19 cellular contexts compared by ENCODE assay signal in the genomic region with DNA sequence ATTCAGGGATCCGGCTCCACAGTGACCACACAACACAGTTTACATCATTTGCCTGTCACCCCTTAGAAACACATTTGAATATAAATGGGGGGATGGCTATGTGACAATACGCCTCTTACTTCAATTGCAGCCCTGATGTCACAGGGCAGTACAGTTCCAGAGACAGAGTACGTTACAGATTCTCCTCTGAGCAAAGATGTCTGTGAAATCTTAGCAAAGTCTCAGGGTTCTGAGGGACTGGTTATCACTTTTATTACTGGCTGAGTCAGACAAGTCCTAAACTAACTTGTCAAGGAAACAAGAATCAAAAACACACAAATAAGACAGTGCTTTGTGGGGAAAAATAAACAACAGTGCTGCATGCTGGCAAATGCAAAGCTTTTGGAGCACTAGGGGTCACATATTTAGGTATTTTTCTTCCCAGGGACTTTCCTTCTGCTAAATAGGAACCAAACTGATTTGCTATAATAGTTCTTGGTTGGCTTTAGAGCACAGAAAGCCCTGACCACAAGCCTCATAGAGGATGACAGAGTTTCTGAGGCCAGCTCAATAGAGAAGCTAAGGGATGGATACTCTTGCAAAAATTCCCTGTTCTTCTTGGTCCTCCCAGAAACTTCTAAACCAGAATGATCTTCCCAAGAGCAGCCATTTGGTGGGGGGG.
"Had no signal": no experiment of that assay in that cellular context is flagged by ENCODE, and none has a peak within 500 bp of the region (broad histone marks: within the 10 kb centered on the region; RNA-seq: fewer than 3 reads in every experiment).

No MANE protein-coding gene starts in this region.

- DNase-seq: activated B cell treated with CpG ODN at 0.5 μM for 24 hours; activated CD4-positive, alpha-beta T cell treated with anti-CD3 and anti-CD28 coated beads for 1 hour; activated CD4-positive, alpha-beta T cell treated with anti-CD3 and anti-CD28 coated beads, Interleukin-2, amount 10 ng/mL, durations not matched to agents 24 days and 14 days; activated CD4-positive, alpha-beta T cell treated with anti-CD3 and anti-CD28 coated beads, Interleukin-2, amount 50 U/mL, for 48 hours; activated effector memory CD4-positive, alpha-beta T cell treated with anti-CD3 and anti-CD28 coated beads, Interleukin-2, amount 50 U/mL, for 16 hours; activated naive CD4-positive, alpha-beta T cell treated with Interleukin-2 at 50 U/mL for 16 hours; activated naive CD8-positive, alpha-beta T cell treated with anti-CD3 and anti-CD28 coated beads for 36 hours; activated T-cell treated with anti-CD3 and anti-CD28 coated beads, Interleukin-2, amount 50 U/mL, for 4 hours; central memory CD4-positive, alpha-beta T cell; NCI-H1092; NCI-H1417; NCI-H1930; NCI-H2171; NCI-H2227 treated with DMSO at 0.1 percent for 48 hours; NCI-H748 treated with DMSO at 0.1 percent for 48 hours; PC-3; SIG-M5; T-helper 17 cell; T-helper 9 cell had no signal

- ATAC-seq: activated T-cell treated with anti-CD3 and anti-CD28 coated beads, Interleukin-2, amount 50 U/mL, for 4 hours; PC-3; T-helper 17 cell had no signal
